In the genomic region with DNA sequence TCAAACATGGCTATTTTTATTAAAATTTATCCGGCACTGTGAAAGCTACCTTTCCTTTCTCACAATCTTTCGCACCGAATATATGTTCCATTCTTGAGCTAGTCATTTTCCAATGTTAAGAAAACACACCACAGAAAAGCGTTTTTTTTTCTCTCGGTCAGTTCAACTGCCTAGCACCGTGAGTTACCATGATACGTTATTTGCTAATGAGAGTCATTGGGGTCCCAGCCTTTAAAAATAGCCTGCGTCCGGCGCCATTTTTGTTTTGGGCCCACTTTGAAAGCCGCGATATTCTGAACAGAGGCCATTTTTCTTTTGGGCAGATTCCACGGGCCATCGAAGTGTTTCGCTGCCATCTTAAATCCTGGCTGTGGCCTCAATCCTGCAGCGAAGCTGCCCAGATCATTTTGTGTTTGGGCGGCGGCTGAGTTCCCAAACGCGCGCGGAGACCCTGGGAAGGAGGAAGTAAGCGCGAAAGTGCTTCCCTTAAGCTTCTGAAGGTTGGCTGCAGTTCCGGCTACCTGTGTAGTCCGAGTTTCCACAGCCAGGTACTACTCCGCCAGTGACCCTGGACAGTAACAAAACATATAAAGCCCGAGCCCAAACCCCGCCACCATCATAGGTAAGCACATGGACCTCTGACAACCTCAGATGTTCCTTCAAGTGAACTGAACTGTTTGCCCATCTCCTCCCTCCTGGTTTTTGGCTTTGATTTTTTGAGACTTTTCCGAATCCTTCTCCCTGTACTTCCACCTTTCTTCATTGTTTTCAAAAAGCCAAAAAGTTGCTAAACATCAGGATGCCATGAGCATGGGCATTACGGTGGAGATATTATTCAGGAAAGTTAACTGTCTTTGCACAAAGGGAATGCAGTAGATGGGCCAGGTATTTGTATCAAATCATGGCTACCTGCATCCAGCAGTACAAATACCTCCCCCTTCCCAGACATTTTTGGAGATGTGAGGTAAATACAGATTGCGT, we compare ENCODE assay signal across 8 cellular contexts. TPM values are rescaled to one million over a fixed set of nuclear protein-coding genes. Genes with fewer than 3 reads are reported as not detected.
DNase-seq lines count a peak whose midpoint lies in the region; ATAC-seq and TF ChIP-seq lines count a peak whose summit lies in the region.

Gene SLX4IP (plus strand): TSS at position 474 of the 981 bp plus-strand sequence. CDS start 22,900 bp downstream, outside the sequence.

- H3K36me3 ChIP-seq in mucosa of descending colon (ENCODE audit: low read depth), result peaks cover 6% of the 10 kb centered on the region

- no peak for TF ChIP-seq RAD21 in Ishikawa (IDR thresholded peaks at IDR 0.05; ENCODE audit: low read depth)

- H3K4me3 ChIP-seq in epithelial cell of proximal tubule (ENCODE audit: low read depth, low read length) (peak within 1 kb of the TSS; percentile 83), mucosa of descending colon (peak within 1 kb of the TSS; percentile 87)

- DNase-seq in DMS153 treated with DMSO at 0.1 percent for 48 hours (lab: John Stamatoyannopoulos, UW; ENCODE audit: unreplicated experiment), result peak; percentile 95
- DNase-seq in OCI-M2 (lab: John Stamatoyannopoulos, UW; ENCODE audit: unreplicated experiment), result peak; percentile 76
- DNase-seq in activated T-cell treated with anti-CD3 and anti-CD28 coated beads, Interleukin-2, amount 50 U/mL, for 1 hour, result peak; percentile 81
- peak; percentile 88 for DNase-seq in epithelial cell of proximal tubule (ENCODE audit: low read depth)
- peak; percentile 93 to 95 (median 94) for DNase-seq in mucosa of descending colon
- peak; percentile 71 for DNase-seq in stimulated activated CD8-positive, alpha-beta memory T cell treated with anti-CD3 and anti-CD28 coated beads, Interleukin-4, amount 100 ng/mL, for 24 hours (ENCODE audit: low read depth)

- H3K9me3 ChIP-seq in mucosa of descending colon, result no peaks in the 10 kb centered on the region

- peak; percentile 55 for ATAC-seq in GM21619 (IDR thresholded peaks at IDR 0.05; ENCODE audit: unreplicated experiment)
- peak; percentile 79 for ATAC-seq in mucosa of descending colon

- peaks cover 31% of the 10 kb centered on the region for H3K4me1 ChIP-seq in mucosa of descending colon (ENCODE audit: low read depth)

- no peak for TF ChIP-seq CTCF in epithelial cell of proximal tubule (conservative IDR thresholded peaks at IDR 0.05; ENCODE audit: low read depth, low read length)
- TF ChIP-seq CTCF in mucosa of descending colon (IDR thresholded peaks at IDR 0.05), result no peak

- TF ChIP-seq EP300 in Ishikawa (IDR thresholded peaks at IDR 0.05; ENCODE audit: borderline replicate concordance), result no peak; the same call in 1 of the 2 replicates

- intact Hi-C loops in mucosa of descending colon (cut with DNase I, micrococcal nuclease), result no loop called here

TF ChIP-seq in Ishikawa, 13 proteins besides CTCF, POLR2A, EP300 and RAD21:
- peak; percentile 39; the same call in 1 of the 2 replicates for TF ChIP-seq MAX (IDR thresholded peaks at IDR 0.05)
- TF ChIP-seq TCF12 (IDR thresholded peaks at IDR 0.05; ENCODE audit: low read depth), result peak; percentile 29; the same call in 1 of the 2 replicates
- TF ChIP-seq USF1 (IDR thresholded peaks at IDR 0.05), result no peak; the same call in 1 of the 2 replicates
- TF ChIP-seq CEBPB (IDR thresholded peaks at IDR 0.05), result no peak
- TF ChIP-seq ZBTB7A (IDR thresholded peaks at IDR 0.05; ENCODE audit: low read depth), result no peak; the same call in 1 of the 2 replicates
- no peak for TF ChIP-seq REST (IDR thresholded peaks at IDR 0.05; ENCODE audit: low read depth)
- peak; percentile 55; the same call in 1 of the 2 replicates for TF ChIP-seq TAF1 (IDR thresholded peaks at IDR 0.05; ENCODE audit: low read depth)
- peak; percentile 45; the same call in 1 of the 2 replicates for TF ChIP-seq CREB1 (IDR thresholded peaks at IDR 0.05; ENCODE audit: low read depth)
- no peak for TF ChIP-seq NFIC (IDR thresholded peaks at IDR 0.05)
- 0 out of 2 replicates have a peak, but pooled peaks have one; percentile 17 for TF ChIP-seq TEAD4 (IDR thresholded peaks at IDR 0.05)
- peak; percentile 64 for TF ChIP-seq FOXM1 (IDR thresholded peaks at IDR 0.05; ENCODE audit: borderline replicate concordance, low read depth)
- peak; percentile 100 for TF ChIP-seq YY1 (IDR thresholded peaks at IDR 0.05; ENCODE audit: low read depth)
- peak; percentile 100 for TF ChIP-seq EGR1 (IDR thresholded peaks at IDR 0.05)
TF ChIP-seq in Ishikawa: peak in this region for 8.

RNA-seq across cellular contexts. Expression of gene SLX4IP, which starts in this region (rescaled TPM):
- total RNA-seq in epithelial cell of proximal tubule (2.2 and 2.6 TPM in 2 replicates), mucosa of descending colon (1 to 10 TPM; 5.7 to 9.7 (median 7.7) TPM)

Comparison
In these comparisons a context has a peak if more than half of its experiments do, and no peak if none do; other contexts are left out.
1. Peak in every context shown above with its lines: DNase-seq, ATAC-seq and H3K4me3 ChIP-seq.